In genomic region chr17:5281814-5282638, GRCh38 we compare ENCODE assay signal across 8 cellular contexts. TPM values are rescaled to one million over a fixed set of nuclear protein-coding genes. Genes with fewer than 3 reads are reported as not detected.
DNase-seq lines count a peak whose midpoint lies in the region; ATAC-seq, FAIRE-seq and TF ChIP-seq lines count a peak whose summit lies in the region.

Gene RABEP1 (plus strand): TSS chr17:5282284. CDS start chr17:5282487, 203 bp downstream.

- TF ChIP-seq POLR2A in A549 (IDR thresholded peaks at IDR 0.05; ENCODE audit: low read length) = peak; percentile 77

- TF ChIP-seq CTCF in A549 (IDR thresholded peaks at IDR 0.05) (no peak), colonic mucosa (IDR thresholded peaks at IDR 0.05) (no peak)

- H3K4me3 ChIP-seq in A549 = peak within 1 kb of the TSS; percentile 98
- peak within 1 kb of the TSS; percentile 68 for H3K4me3 ChIP-seq in colonic mucosa

- H3K4me1 ChIP-seq in A549 = peaks cover 17% of the 10 kb centered on the region
- peaks cover 6% of the 10 kb centered on the region for H3K4me1 ChIP-seq in colonic mucosa

- WGBS in A549 (ENCODE audit: missing lambda C conversion rate) = 2% methylated on average over 26 of the region's 97 CpGs

- H3K36me3 ChIP-seq in colonic mucosa = no peaks in the 10 kb centered on the region

- no peak for TF ChIP-seq RAD21 in A549 (conservative IDR thresholded peaks at IDR 0.05 in 1 of 2, IDR thresholded peaks at IDR 0.05 in 1 of 2)

- ATAC-seq in A549 (peak; percentile 81 to 85), GM18861 (IDR thresholded peaks at IDR 0.05; ENCODE audit: unreplicated experiment) (peak; percentile 36), HG03196 (IDR thresholded peaks at IDR 0.05; ENCODE audit: unreplicated experiment) (peak; percentile 74)

- H3K27me3 ChIP-seq in colonic mucosa (no peaks in the 10 kb centered on the region), layer of hippocampus (ENCODE audit: control insufficient read depth, insufficient read depth, low read length) (no peaks in the 10 kb centered on the region)

- no peak for FAIRE-seq in A549 (lab: Jason Lieb, UNC)

- intact Hi-C loops in colonic mucosa (cut with DNase I) = no loop called here

- POLR2A ChIA-PET in A549 (lab: Yijun Ruan, JAX) = interaction anchor here (0.6 to 1.1 kb wide), 3 partner anchors 24 to 204 kb away, joined by 3 to 6 read pairs (median 6); partner anchors contain the start of genes C1QBP, DERL2 and MIS12

- peak within 1 kb of the TSS; percentile 80 for H3K4me2 ChIP-seq in A549

- CTCF ChIA-PET in A549 (lab: Yijun Ruan, JAX) = interaction anchor here (0.6 to 2.3 kb wide), 9 partner anchors 8 to 157 kb away, joined by 3 to 8 read pairs (median 4); partner anchors contain the start of gene C1QBP

- no peak for TF ChIP-seq EP300 in A549 (IDR thresholded peaks at IDR 0.05)

- H3K9me3 ChIP-seq in A549 (no peaks in the 10 kb centered on the region), colonic mucosa (no peaks in the 10 kb centered on the region)

- H3K27ac ChIP-seq in A549 = peak within 1 kb of the TSS; percentile 93 to 96
- peak within 1 kb of the TSS; percentile 72 for H3K27ac ChIP-seq in colonic mucosa
- peak within 1 kb of the TSS; percentile 78 for H3K27ac ChIP-seq in layer of hippocampus (ENCODE audit: low read depth, low read length)

- peak; percentile 69 to 92 for DNase-seq in A549 (ENCODE audit: low read depth in 1 of 2, low spot score in 1 of 2)
- peak; percentile 36 to 75 for DNase-seq in NCI-H524 (lab: John Stamatoyannopoulos, UW)
- peak; percentile 95 for DNase-seq in activated CD4-positive, alpha-beta T cell treated with anti-CD3 and anti-CD28 coated beads for 48 hours
- DNase-seq in colonic mucosa = peak; percentile 96
- peak; percentile 79 to 93 (median 91) for DNase-seq in stimulated activated CD4-positive, alpha-beta T cell treated with anti-CD3 and anti-CD28 coated beads, Interleukin-1b, Interleukin-23, amount 100 ng/mL, for 24 hours (ENCODE audit: low read depth in 4 of 4, low spot score in 1 of 4)

- peak within 1 kb of the TSS; percentile 71 to 89 for H3K9ac ChIP-seq in colonic mucosa (ENCODE audit: low read depth in 2 of 2, low read length in 2 of 2)

TF ChIP-seq in A549, 52 proteins besides CTCF, POLR2A, EP300 and RAD21:
- no peak for TF ChIP-seq EHMT2 (IDR thresholded peaks at IDR 0.05; ENCODE audit: low read depth)
- peak; percentile 90; the same call in 1 of the 2 replicates for TF ChIP-seq PHF8 (IDR thresholded peaks at IDR 0.05; ENCODE audit: borderline replicate concordance, low read depth)
- no peak for TF ChIP-seq RCOR1 (IDR thresholded peaks at IDR 0.05; ENCODE audit: low read depth, low read length)
- peak; percentile 64; the same call in 1 of the 2 replicates for TF ChIP-seq KDM1A (IDR thresholded peaks at IDR 0.05; ENCODE audit: low read depth)
- no peak for TF ChIP-seq CBX2 (IDR thresholded peaks at IDR 0.05; ENCODE audit: borderline replicate concordance, low read depth)
- TF ChIP-seq MAZ (IDR thresholded peaks at IDR 0.05; ENCODE audit: borderline replicate concordance, low read depth, low read length) = peak; percentile 17; the same call in 1 of the 2 replicates
- TF ChIP-seq BCL3 (IDR thresholded peaks at IDR 0.05) = peak; percentile 56; the same call in 2 of the 3 replicates
- peak; percentile 68 for TF ChIP-seq CHD2 (IDR thresholded peaks at IDR 0.05; ENCODE audit: low read length, partially characterized antibody)
- TF ChIP-seq MYC (IDR thresholded peaks at IDR 0.05; ENCODE audit: borderline replicate concordance, low read length) = peak; percentile 86; the same call in 1 of the 2 replicates
- peak; percentile 74 for TF ChIP-seq REST (IDR thresholded peaks at IDR 0.05)
- peak; percentile 93 for TF ChIP-seq BHLHE40 (IDR thresholded peaks at IDR 0.05; ENCODE audit: low read depth, low read length)
- TF ChIP-seq USF2 (IDR thresholded peaks at IDR 0.05) = peak; percentile 91
- TF ChIP-seq CEBPB (IDR thresholded peaks at IDR 0.05) = no peak
- peak; percentile 95 for TF ChIP-seq PBX3 (IDR thresholded peaks at IDR 0.05)
- no peak for TF ChIP-seq ELK1 (IDR thresholded peaks at IDR 0.05; ENCODE audit: low read depth, low read length)
- peak; percentile 56; the same call in 1 of the 2 replicates for TF ChIP-seq HOXB5 (CRISPR knock-in tag; IDR thresholded peaks at IDR 0.05)
- peak; percentile 70 to 90; a peak in 4 of 5 replicates for TF ChIP-seq JUN (IDR thresholded peaks at IDR 0.05)
- 0 out of 3 replicates have a peak, but pooled peaks have one; percentile 13 for TF ChIP-seq SMC3 (IDR thresholded peaks at IDR 0.05)
- TF ChIP-seq MAX (IDR thresholded peaks at IDR 0.05) = peak; percentile 58; the same call in 1 of the 2 replicates
- peak; percentile 39 for TF ChIP-seq ZFP36 (IDR thresholded peaks at IDR 0.05; ENCODE audit: borderline replicate concordance, partially characterized antibody)

RNA-seq across cellular contexts. Expression of gene RABEP1, which starts in this region (rescaled TPM):
- polyA plus RNA-seq in A549 (2011; rRNA removed) (38.1 and 65.5 TPM in 2 replicates), A549 (2017; fragmentation: RNase III; extraction: RNeasy Plus Mini Kit Qiagen cat#74134 plus additional on column Dnase treatment) (41.7 to 44.7 TPM (median 44.4 TPM) in 3 replicates)
- polyA plus RNA-seq in A549 (2012; cell fraction: cytosol; rRNA removed) = 9.9 and 11.6 TPM in 2 replicates
- polyA plus RNA-seq in A549 (2012; cell fraction: nucleus; rRNA removed) = 5.5 and 7.1 TPM in 2 replicates
- 41.0 and 46.1 TPM in 2 replicates for polyA minus RNA-seq in A549 (2011; rRNA and poly(A)+ RNA removed)
- total RNA-seq in colonic mucosa = 10 to 100 TPM; 22.6 to 23.2 TPM

Comparison
In these comparisons a context has a peak if more than half of its experiments do, and no peak if none do; other contexts are left out.
1. Peak in every context shown above with its lines: DNase-seq, ATAC-seq, H3K4me3 ChIP-seq and H3K27ac ChIP-seq.